Comparison of ENCODE assay signal across 21 cellular contexts in genomic region chr3:52441772-52442332, GRCh38. TPM values are rescaled to one million over a fixed set of nuclear protein-coding genes. Genes with fewer than 3 reads are reported as not detected.
"Had no signal": no experiment of that assay in that cellular context is flagged by ENCODE, and none has a peak within 500 bp of the region (broad histone marks: within the 10 kb centered on the region; RNA-seq: fewer than 3 reads in every experiment).

No MANE protein-coding gene starts in this region.

- H3K36me3 Mint-ChIP-seq: activated CD4-positive, alpha-beta memory T cell treated with anti-CD3 and anti-CD28 coated beads for 36 hours; activated naive CD8-positive, alpha-beta T cell; naive thymus-derived CD4-positive, alpha-beta T cell had no signal

- H3K36me3 ChIP-seq: esophagus squamous epithelium, gastrocnemius medialis, pancreas, transverse colon had no signal

- H3K27ac Mint-ChIP-seq: activated CD4-positive, alpha-beta memory T cell treated with anti-CD3 and anti-CD28 coated beads for 36 hours; activated naive CD8-positive, alpha-beta T cell; activated T-helper 1 cell treated with anti-CD3 and anti-CD28 coated beads, Interleukin-12 subunit alpha, Interleukin-12 subunit beta, Interleukin-2, Interleukin-4 antibody, amounts not matched to agents 30 ng/mL and 10 ng/mL and 1 ng/mL, durations not matched to agents 14 hours and 24 hours and 36 hours; endodermal cell; naive thymus-derived CD4-positive, alpha-beta T cell; stimulated activated naive CD8-positive, alpha-beta T cell treated with anti-CD3 and anti-CD28 coated beads, Interleukin-15, Interleukin-2, amounts not matched to agents 100 ng/mL and 50 ng/mL, for 24 hours had no signal

- H3K4me3 Mint-ChIP-seq: activated CD4-positive, alpha-beta memory T cell treated with anti-CD3 and anti-CD28 coated beads for 36 hours; activated naive CD8-positive, alpha-beta T cell; activated T-helper 1 cell treated with anti-CD3 and anti-CD28 coated beads, Interleukin-12 subunit alpha, Interleukin-12 subunit beta, Interleukin-2, Interleukin-4 antibody, amounts not matched to agents 30 ng/mL and 10 ng/mL and 1 ng/mL, durations not matched to agents 14 hours and 24 hours and 36 hours; endodermal cell; naive thymus-derived CD4-positive, alpha-beta T cell; stimulated activated naive CD8-positive, alpha-beta T cell treated with anti-CD3 and anti-CD28 coated beads, Interleukin-15, Interleukin-2, amounts not matched to agents 100 ng/mL and 50 ng/mL, for 24 hours had no signal

- H3K27me3 ChIP-seq: esophagus squamous epithelium, gastrocnemius medialis, pancreas, transverse colon had no signal

- H3K9me3 ChIP-seq: esophagus squamous epithelium, gastrocnemius medialis, pancreas, transverse colon had no signal

- H3K4me3 ChIP-seq: pancreas, transverse colon had no signal

- DNase-seq: activated CD4-positive, alpha-beta memory T cell treated with anti-CD3 and anti-CD28 coated beads for 36 hours; activated CD4-positive, alpha-beta T cell treated with anti-CD3 and anti-CD28 coated beads for 48 hours; activated naive CD4-positive, alpha-beta T cell; amniotic stem cell; cortex of kidney; esophagus squamous epithelium; gastrocnemius medialis; head of caudate nucleus; kidney; naive thymus-derived CD4-positive, alpha-beta T cell; pancreas; stimulated activated CD4-positive, alpha-beta T cell treated with anti-CD3 and anti-CD28 coated beads, Interleukin-1b, Interleukin-23, amount 100 ng/mL, for 48 hours; transverse colon had no signal

- H3K27me3 Mint-ChIP-seq: activated CD4-positive, alpha-beta memory T cell treated with anti-CD3 and anti-CD28 coated beads for 36 hours; activated naive CD8-positive, alpha-beta T cell; naive thymus-derived CD4-positive, alpha-beta T cell; stimulated activated naive CD8-positive, alpha-beta T cell treated with anti-CD3 and anti-CD28 coated beads, Interleukin-15, Interleukin-2, amounts not matched to agents 100 ng/mL and 50 ng/mL, for 24 hours had no signal

- H3K9me3 Mint-ChIP-seq: activated CD4-positive, alpha-beta memory T cell treated with anti-CD3 and anti-CD28 coated beads for 36 hours; activated T-helper 1 cell treated with anti-CD3 and anti-CD28 coated beads, Interleukin-12 subunit alpha, Interleukin-12 subunit beta, Interleukin-2, Interleukin-4 antibody, amounts not matched to agents 30 ng/mL and 10 ng/mL and 1 ng/mL, durations not matched to agents 14 hours and 24 hours and 36 hours; endodermal cell; naive thymus-derived CD4-positive, alpha-beta T cell; stimulated activated naive CD8-positive, alpha-beta T cell treated with anti-CD3 and anti-CD28 coated beads, Interleukin-15, Interleukin-2, amounts not matched to agents 100 ng/mL and 50 ng/mL, for 24 hours had no signal

- ATAC-seq: gastrocnemius medialis; naive thymus-derived CD4-positive, alpha-beta T cell; pancreas; right cardiac atrium; SK-N-SH treated with all-trans-retinoic acid at 6 μM for 48 hours had no signal

- H3K27ac ChIP-seq: pancreas, transverse colon had no signal

RNA-seq across cellular contexts. Expression of gene SEMA3G, which starts 3.1 kb away (rescaled TPM):
- polyA plus RNA-seq: naive thymus-derived CD4-positive, alpha-beta T cell had no signal

RNA-seq across cellular contexts. Expression of gene TNNC1, which starts 12.0 kb away (rescaled TPM):
- total RNA-seq: lung microvascular endothelial cell, pulmonary artery endothelial cell had no signal
